Comparison of ENCODE assay signal across 8 cellular contexts in the genomic region with DNA sequence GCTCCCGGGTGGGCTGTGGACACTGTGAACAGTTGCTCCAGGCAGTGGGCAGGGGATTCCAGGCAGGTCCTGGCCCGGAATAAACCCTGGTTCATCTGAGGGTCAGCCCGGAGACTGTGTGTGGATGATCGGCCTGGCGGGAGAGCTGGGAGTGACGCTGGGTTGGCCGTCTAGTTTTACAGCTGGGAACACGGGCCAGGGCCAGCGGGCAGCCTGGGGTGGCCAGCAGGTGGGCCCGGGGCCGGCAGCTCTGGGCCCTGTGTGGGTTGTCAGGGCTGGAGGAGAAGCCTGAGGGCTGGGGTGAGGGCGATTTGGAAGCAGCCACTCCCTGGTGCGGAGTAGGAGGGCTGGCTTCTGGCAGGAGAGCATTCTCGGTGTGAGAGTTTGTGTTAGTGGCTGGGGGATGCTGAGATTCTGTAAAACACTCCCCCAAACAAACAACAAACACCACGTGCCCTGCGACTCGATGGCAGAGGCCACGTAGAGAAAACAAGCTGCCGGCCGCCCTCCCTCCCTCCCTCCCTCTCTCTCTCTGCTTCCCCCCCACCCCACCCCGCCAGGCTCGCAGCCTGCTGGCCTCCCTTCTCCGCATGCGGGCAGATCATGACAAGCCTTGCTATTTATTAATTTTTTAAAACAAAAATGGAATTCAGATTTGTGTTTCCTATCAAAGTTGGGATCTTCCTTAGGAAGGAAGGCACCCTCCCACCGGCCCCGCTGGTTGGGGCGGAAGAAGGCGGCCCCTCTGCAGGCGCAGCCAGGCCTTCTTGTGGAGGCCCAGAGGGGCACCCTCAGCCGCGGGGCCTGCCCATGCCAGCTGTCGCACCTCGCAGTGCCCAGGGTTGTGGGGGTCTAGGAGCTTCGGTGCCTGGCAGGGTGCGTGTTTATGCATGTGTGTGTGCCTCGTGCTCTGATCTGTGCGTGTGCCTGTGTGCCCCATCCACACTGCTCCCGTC. TPM values are rescaled to one million over a fixed set of nuclear protein-coding genes. Genes with fewer than 3 reads are reported as not detected.
DNase-seq lines count a peak whose midpoint lies in the region; ATAC-seq and TF ChIP-seq lines count a peak whose summit lies in the region.

No MANE protein-coding gene starts in this region.

- H3K9me3 Mint-ChIP-seq in Caco-2 (ENCODE audit: unreplicated experiment) = no peaks in the 10 kb centered on the region

- no peak for TF ChIP-seq EP300 in ovary (IDR thresholded peaks at IDR 0.05)

- BruUV-seq in Caco-2 (replicated peaks; lab: Mats Ljungman, UMichigan) = no TSS peak

- DNase-seq in Right ventricle myocardium superior = peak; percentile 79
- DNase-seq in ovary = peak; percentile 68 to 86 (median 74)
- DNase-seq in Caco-2 = no peak

- peaks cover 15% of the 10 kb centered on the region for H3K36me3 Mint-ChIP-seq in Caco-2 (ENCODE audit: insufficient read depth, unreplicated experiment)

- H3K27me3 ChIP-seq in BLaER1 treated with 17β-estradiol and CSF1 and Interleukin-3, amounts not matched to agents 10 nM and 100 nM = no peaks in the 10 kb centered on the region
- no peaks in the 10 kb centered on the region for H3K27me3 ChIP-seq in ovary
- no peaks in the 10 kb centered on the region for H3K27me3 ChIP-seq in Caco-2 (replicated peaks; ENCODE audit: control insufficient read depth, insufficient read depth, low read length)

- H3K9me3 ChIP-seq in BLaER1 treated with 17β-estradiol and CSF1 and Interleukin-3, amounts not matched to agents 10 nM and 100 nM (replicated peaks in 1 of 11) = no peaks in the 10 kb centered on the region
- H3K9me3 ChIP-seq in ovary (no peaks in the 10 kb centered on the region), Caco-2 (no peaks in the 10 kb centered on the region)

- no peak for TF ChIP-seq POLR2A in ovary (IDR thresholded peaks at IDR 0.05)

- H3K4me3 ChIP-seq in BLaER1 treated with 17β-estradiol and CSF1 and Interleukin-3, amounts not matched to agents 10 nM and 100 nM = 0 out of 20 replicates have a peak overlapping the region, but pooled peaks of 1 of the 10 experiments have one; percentile 27
- H3K4me3 ChIP-seq in ovary (peak overlapping the region; percentile 21), Caco-2 (ENCODE audit: low read depth, low read length) (no peak overlapping the region)

- peak overlapping the region; percentile 72 to 98 (median 92) for H3K4me2 ChIP-seq in BLaER1 treated with 17β-estradiol and CSF1 and Interleukin-3, amounts not matched to agents 10 nM and 100 nM

- intact Hi-C loops in Right ventricle myocardium superior (cut with DNase I) = loop anchor here (1.0 to 10.0 kb wide), 2 partner anchors 26 to 59 kb away; no protein-coding TSS in a partner anchor
- intact Hi-C loops in ovary (cut with DNase I) = loop anchor here in 1 of 4 donors (5.0 kb wide), 1 partner anchor 47 kb away; no protein-coding TSS in a partner anchor
- intact Hi-C loops in Caco-2 (cut with micrococcal nuclease; ENCODE audit: unreplicated experiment) = no loop called here

- no peak overlapping the region for H3K4me3 Mint-ChIP-seq in Caco-2 (ENCODE audit: unreplicated experiment)

- H4K20me1 ChIP-seq in BLaER1 treated with 17β-estradiol and CSF1 and Interleukin-3, amounts not matched to agents 10 nM and 100 nM = peaks cover 98 to 100% (median 99%) of the 10 kb centered on the region in 11 experiments

- H3K27ac Mint-ChIP-seq in Caco-2 (ENCODE audit: unreplicated experiment) = no peak overlapping the region

- no peaks in the 10 kb centered on the region for H3K27me3 Mint-ChIP-seq in Caco-2 (ENCODE audit: insufficient read depth, unreplicated experiment)

- WGBS in adipose tissue, 3 donors = 22 to 28% (median 27%) methylated on average over 35 to 38 of the region's 38 CpGs
- whole genome bisulfite sequencing in ovary, 3 donors = 14 to 26% (median 16%) methylated on average over 37 to 38 of the region's 38 CpGs

- CTCF ChIA-PET in Caco-2 (lab: Charles Lee) = no interaction called here

- peak; percentile 32 for ATAC-seq in Right ventricle myocardium superior (ENCODE audit: poor library complexity)
- ATAC-seq in HG02798 (IDR thresholded peaks at IDR 0.05; ENCODE audit: poor library complexity, unreplicated experiment) = no peak
- no peak for ATAC-seq in GM19328 (IDR thresholded peaks at IDR 0.05; ENCODE audit: unreplicated experiment)
- no peak for ATAC-seq in GM18873 (IDR thresholded peaks at IDR 0.05; ENCODE audit: low FRiP score, unreplicated experiment)

- H3K4me1 ChIP-seq in BLaER1 treated with 17β-estradiol and CSF1 and Interleukin-3, amounts not matched to agents 10 nM and 100 nM = peaks cover 95 to 99% (median 98%) of the 10 kb centered on the region in 10 experiments
- H3K4me1 ChIP-seq in ovary (ENCODE audit: insufficient read depth) (peaks cover 70% of the 10 kb centered on the region), Caco-2 (no peaks in the 10 kb centered on the region)

- peak overlapping the region in 5 of 11 experiments; percentile 1 to 39 (median 22); a peak in 4 of 22 replicates for H3K27ac ChIP-seq in BLaER1 treated with 17β-estradiol and CSF1 and Interleukin-3, amounts not matched to agents 10 nM and 100 nM
- peak overlapping the region; percentile 58 for H3K27ac ChIP-seq in adipose tissue (ENCODE audit: low read depth, low read length)
- H3K27ac ChIP-seq in ovary = peak overlapping the region; percentile 46 to 78

- peak overlapping the region in 9 of 11 experiments; percentile 6 to 61 (median 39); a peak in 10 of 22 replicates for H3K9ac ChIP-seq in BLaER1 treated with 17β-estradiol and CSF1 and Interleukin-3, amounts not matched to agents 10 nM and 100 nM

- POLR2A ChIA-PET in Caco-2 (lab: Charles Lee) = no interaction called here

- H3K36me3 ChIP-seq in BLaER1 treated with 17β-estradiol and CSF1 and Interleukin-3, amounts not matched to agents 10 nM and 100 nM = 0 out of 22 replicates have a peak, but pooled peaks cover 0 to 4% (median 0%) of the 10 kb centered on the region in 11 experiments
- H3K36me3 ChIP-seq in ovary (no peaks in the 10 kb centered on the region), Caco-2 (ENCODE audit: control insufficient read depth, insufficient read depth, low read length) (no peaks in the 10 kb centered on the region)

- TF ChIP-seq CTCF in ovary (IDR thresholded peaks at IDR 0.05) = no peak
- no peak for TF ChIP-seq CTCF in Caco-2 (IDR thresholded peaks at IDR 0.05; ENCODE audit: insufficient read depth in 1 of 2, low read depth in 1 of 2, low read length in 1 of 2, severe bottlenecking in 1 of 2, unreplicated experiment in 1 of 2)

- peaks cover 6% of the 10 kb centered on the region for H3K4me1 Mint-ChIP-seq in Caco-2 (ENCODE audit: low read depth, unreplicated experiment)

RNA-seq across cellular contexts. Expression of a gene that starts 49.5 kb away (rescaled TPM):
- polyA plus RNA-seq in adipose tissue (100 to 1,000 TPM in 1 of 3 donors, 10 to 100 TPM in 2; 30.9 to 114 (median 69.4) TPM), ovary (10 to 100 TPM; 12.4 to 53.2 TPM)
- total RNA-seq in Right ventricle myocardium superior (89.0 TPM), ovary (10 to 100 TPM; 23.0 to 82.2 (median 71.8) TPM), Caco-2 (2022) (63.8 and 69.1 TPM in 2 replicates)

Comparison
In these comparisons a context has a peak if more than half of its experiments do, and no peak if none do; other contexts are left out.
1. DNase-seq: peak in Right ventricle myocardium superior (single experiment) and ovary (5 of 5); none in Caco-2 (0 of 2).